ENCODE assay signal across 14 cellular contexts in genomic region chr14:101877766-101878165, GRCh38.
A peak's percentile ranks its signal among the peaks of the same experiment; 100 is the strongest.
DNase-seq lines count a peak whose midpoint lies in the region; ATAC-seq, FAIRE-seq and TF ChIP-seq lines count a peak whose summit lies in the region.
"Had no signal": no experiment of that assay in that cellular context is flagged by ENCODE, and none has a peak within 500 bp of the region (broad histone marks: within the 10 kb centered on the region; RNA-seq: fewer than 3 reads in every experiment).

No MANE protein-coding gene starts in this region.

- H3K36me3 ChIP-seq in OCI-LY3 (replicated peaks; ENCODE audit: low read depth, low read length): peaks cover 24% of the 10 kb centered on the region
- peaks cover 39% of the 10 kb centered on the region for H3K36me3 ChIP-seq in effector memory CD4-positive, alpha-beta T cell (ENCODE audit: control insufficient read depth, insufficient read depth, low read length)
- no peaks in the 10 kb centered on the region for H3K36me3 ChIP-seq in pancreas
- peaks cover 18% of the 10 kb centered on the region for H3K36me3 ChIP-seq in WERI-Rb-1

- H3K4me3 ChIP-seq in OCI-LY3 (ENCODE audit: low read length) (no peak overlapping the region), pancreas (no peak overlapping the region), WERI-Rb-1 (ENCODE audit: low read depth, low read length) (no peak overlapping the region)
- no peak overlapping the region for H3K4me3 ChIP-seq in effector memory CD4-positive, alpha-beta T cell (ENCODE audit: insufficient read depth, low read depth, low read length, poor library complexity, severe bottlenecking)
- H3K4me3 ChIP-seq: A549, testis had no signal

- no peaks in the 10 kb centered on the region for H3K9me3 Mint-ChIP-seq in activated CD4-positive, alpha-beta T cell treated with anti-CD3 and anti-CD28 coated beads, Interleukin-2, amount 10 ng/mL, durations not matched to agents 24 days and 14 days

- WGBS in pancreas, 2 donors: 45 to 49% methylated on average over 7 of the region's 7 CpGs

- peak overlapping the region; percentile 64; the same call in 1 of the 2 replicates for H3K4me2 ChIP-seq in OCI-LY3 (ENCODE audit: low read length)

- H3K9ac ChIP-seq in OCI-LY3 (ENCODE audit: low read length): no peak overlapping the region

- H3K79me2 ChIP-seq in OCI-LY3 (ENCODE audit: low read length): peaks cover 67% of the 10 kb centered on the region

- H3K4me1 Mint-ChIP-seq in activated CD4-positive, alpha-beta T cell treated with anti-CD3 and anti-CD28 coated beads, Interleukin-2, amount 10 ng/mL, durations not matched to agents 24 days and 14 days: peaks cover 62% of the 10 kb centered on the region

- peak overlapping the region; percentile 87 for H3K27ac Mint-ChIP-seq in activated CD4-positive, alpha-beta T cell treated with anti-CD3 and anti-CD28 coated beads, Interleukin-2, amount 10 ng/mL, durations not matched to agents 24 days and 14 days

- H3K27ac ChIP-seq in OCI-LY3 (ENCODE audit: low read length): peak overlapping the region; percentile 93
- peak overlapping the region; percentile 32 for H3K27ac ChIP-seq in effector memory CD4-positive, alpha-beta T cell (ENCODE audit: insufficient read depth, low read length, poor library complexity, severe bottlenecking)
- H3K27ac ChIP-seq in pancreas: peak overlapping the region; percentile 67 to 83 (median 71)
- H3K27ac ChIP-seq in WERI-Rb-1: no peak overlapping the region
- H3K27ac ChIP-seq: A549 had no signal

- H3K27me3 ChIP-seq in OCI-LY3 (ENCODE audit: low read depth, low read length): no peaks in the 10 kb centered on the region
- H3K27me3 ChIP-seq in effector memory CD4-positive, alpha-beta T cell (replicated peaks; ENCODE audit: control insufficient read depth, insufficient read depth, low read length, poor library complexity, severe bottlenecking): no peaks in the 10 kb centered on the region
- no peaks in the 10 kb centered on the region for H3K27me3 ChIP-seq in pancreas
- H3K27me3 ChIP-seq in WERI-Rb-1 (ENCODE audit: insufficient read depth, low read depth, severe bottlenecking): no peaks in the 10 kb centered on the region
- H3K27me3 ChIP-seq: testis had no signal

- H4K20me1 ChIP-seq in OCI-LY3 (ENCODE audit: insufficient read depth, low read length): no peaks in the 10 kb centered on the region

- no peaks in the 10 kb centered on the region for H3K9me3 ChIP-seq in OCI-LY3 (ENCODE audit: insufficient read depth, low read length)
- H3K9me3 ChIP-seq in effector memory CD4-positive, alpha-beta T cell (ENCODE audit: control insufficient read depth, low read length): no peaks in the 10 kb centered on the region
- no peaks in the 10 kb centered on the region for H3K9me3 ChIP-seq in pancreas
- no peaks in the 10 kb centered on the region for H3K9me3 ChIP-seq in WERI-Rb-1 (ENCODE audit: severe bottlenecking)
- H3K9me3 ChIP-seq: A549, testis had no signal

- H3K4me1 ChIP-seq in OCI-LY3 (ENCODE audit: low read length): peaks cover 76% of the 10 kb centered on the region
- peaks cover 40% of the 10 kb centered on the region for H3K4me1 ChIP-seq in effector memory CD4-positive, alpha-beta T cell (ENCODE audit: control insufficient read depth, insufficient read depth, low read length, poor library complexity, severe bottlenecking)
- H3K4me1 ChIP-seq in pancreas: peaks cover 20 to 59% (median 53%) of the 10 kb centered on the region in 3 donors

- FAIRE-seq in pancreas (lab: Jason Lieb, UNC): no peak
- FAIRE-seq: A549, kidney had no signal

- H3K27me3 Mint-ChIP-seq in activated CD4-positive, alpha-beta T cell treated with anti-CD3 and anti-CD28 coated beads, Interleukin-2, amount 10 ng/mL, durations not matched to agents 24 days and 14 days: no peaks in the 10 kb centered on the region

- TF ChIP-seq CTCF in OCI-LY3 (IDR thresholded peaks at IDR 0.05; ENCODE audit: low read depth, low read length): no peak
- no peak for TF ChIP-seq CTCF in pancreas (IDR thresholded peaks at IDR 0.05)
- no peak for TF ChIP-seq CTCF in GM10266 (IDR thresholded peaks at IDR 0.05; ENCODE audit: control insufficient read depth, insufficient read depth, low read depth, missing control alignments)
- TF ChIP-seq CTCF in WERI-Rb-1 (IDR thresholded peaks at IDR 0.05; ENCODE audit: low read depth, low read length): no peak

- intact Hi-C loops in activated CD4-positive, alpha-beta T cell treated with anti-CD3 and anti-CD28 coated beads, Interleukin-2, amount 10 ng/mL, durations not matched to agents 24 days and 14 days (cut with micrococcal nuclease): loop anchor here (2.0 to 5.0 kb wide), 3 partner anchors 35 to 171 kb away; no protein-coding TSS in a partner anchor
- intact Hi-C loops in pancreas (cut with DNase I): no loop called here

- no peak overlapping the region for H3K4me3 Mint-ChIP-seq in activated CD4-positive, alpha-beta T cell treated with anti-CD3 and anti-CD28 coated beads, Interleukin-2, amount 10 ng/mL, durations not matched to agents 24 days and 14 days

- DNase-seq in activated CD4-positive, alpha-beta T cell treated with anti-CD3 and anti-CD28 coated beads, Interleukin-2, amount 10 ng/mL, durations not matched to agents 24 days and 14 days: no peak
- DNase-seq in activated CD4-positive, alpha-beta T cell treated with anti-CD3 and anti-CD28 coated beads, Interleukin-2, amount 50 U/mL, for 1 hour: no peak
- no peak for DNase-seq in effector memory CD4-positive, alpha-beta T cell
- DNase-seq in pancreas (peak in 1 of 6 donors; percentile 12), GM10266 (ENCODE audit: extremely low spot score) (no peak), nucleus accumbens (lab: John Stamatoyannopoulos, UW) (no peak), WERI-Rb-1 (no peak)
- DNase-seq: central memory CD4-positive, alpha-beta T cell; DMS153; H7; kidney; testis had no signal

- H2AFZ ChIP-seq in OCI-LY3 (ENCODE audit: low read depth, low read length): no peak overlapping the region

- no peak for ATAC-seq in pancreas
- ATAC-seq: A549 had no signal

- peaks cover 39% of the 10 kb centered on the region for H3K36me3 Mint-ChIP-seq in activated CD4-positive, alpha-beta T cell treated with anti-CD3 and anti-CD28 coated beads, Interleukin-2, amount 10 ng/mL, durations not matched to agents 24 days and 14 days (ENCODE audit: low read depth)
